In genomic region chr3:124444893-124445292, GRCh38 we compare ENCODE assay signal across 26 cellular contexts.
"Had no signal": no experiment of that assay in that cellular context is flagged by ENCODE, and none has a peak within 500 bp of the region (broad histone marks: within the 10 kb centered on the region; RNA-seq: fewer than 3 reads in every experiment).

No MANE protein-coding gene starts in this region.

- DNase-seq: colonic mucosa; cortex of kidney; dermis blood vessel endothelial cell; dorsolateral prefrontal cortex; effector CD4-positive, alpha-beta T cell; effector memory CD4-positive, alpha-beta T cell; effector memory CD8-positive, alpha-beta T cell; endodermal cell; erythroblast; esophagus squamous epithelium; foreskin fibroblast; foreskin keratinocyte; foreskin melanocyte; gastrocnemius medialis; glutamatergic neuron; head of caudate nucleus; heart left ventricle; heart right ventricle had no signal

- H3K4me3 ChIP-seq: colonic mucosa, coronary artery, dorsolateral prefrontal cortex, esophagus muscularis mucosa, esophagus squamous epithelium, gastrocnemius medialis, gastroesophageal sphincter, heart left ventricle, heart right ventricle had no signal

- H3K36me3 ChIP-seq: colonic mucosa, esophagus squamous epithelium had no signal

- H3K27me3 ChIP-seq: colonic mucosa, dorsolateral prefrontal cortex, esophagus muscularis mucosa, esophagus squamous epithelium, gastrocnemius medialis, gastroesophageal sphincter, heart left ventricle, heart right ventricle had no signal

- H3K4me1 ChIP-seq: colonic mucosa, esophagus muscularis mucosa, esophagus squamous epithelium, foreskin keratinocyte, gastrocnemius medialis, gastroesophageal sphincter, heart left ventricle, heart right ventricle had no signal

- FAIRE-seq: colon, endometrium, endothelial cell of umbilical vein, frontal cortex had no signal

- H3K27ac ChIP-seq: colonic mucosa, coronary artery, epithelial cell of prostate, esophagus muscularis mucosa, esophagus squamous epithelium, foreskin keratinocyte, gastrocnemius medialis, gastroesophageal sphincter, heart left ventricle, heart right ventricle had no signal

- H3K9me3 ChIP-seq: colonic mucosa, esophagus muscularis mucosa, esophagus squamous epithelium, gastrocnemius medialis, gastroesophageal sphincter, heart left ventricle, heart right ventricle had no signal
